In genomic region chr16:68355447-68356248, GRCh38 we compare ENCODE assay signal across 10 cellular contexts. TPM values are rescaled to one million over a fixed set of nuclear protein-coding genes. Genes with fewer than 3 reads are reported as not detected.
DNase-seq lines count a peak whose midpoint lies in the region; ATAC-seq and TF ChIP-seq lines count a peak whose summit lies in the region.
"Had no signal": no experiment of that assay in that cellular context is flagged by ENCODE, and none has a peak within 500 bp of the region (broad histone marks: within the 10 kb centered on the region; RNA-seq: fewer than 3 reads in every experiment).

No MANE protein-coding gene starts in this region.

- no peak overlapping the region for H3K27ac Mint-ChIP-seq in T-helper 1 cell treated with Interleukin-12 subunit alpha and Interleukin-12 subunit beta and Interleukin-4 antibody, amounts not matched to agents 30 μg/mL and 1 μg/mL, for 36 hours
- peak overlapping the region in 1 of 2 donors; percentile 61 for H3K27ac Mint-ChIP-seq in natural killer cell
- H3K27ac Mint-ChIP-seq: memory B cell had no signal

- peaks cover 31% of the 10 kb centered on the region for H3K4me1 Mint-ChIP-seq in T-helper 1 cell treated with Interleukin-12 subunit alpha and Interleukin-12 subunit beta and Interleukin-4 antibody, amounts not matched to agents 30 μg/mL and 1 μg/mL, for 36 hours (ENCODE audit: low read depth)
- H3K4me1 Mint-ChIP-seq in natural killer cell, result peaks cover 30 to 43% of the 10 kb centered on the region in 2 donors

- no peak for DNase-seq in T-helper 1 cell
- DNase-seq in natural killer cell, result no peak
- no peak for DNase-seq in OCI-M1 (lab: John Stamatoyannopoulos, UW)
- DNase-seq: NCI-H1694 had no signal

- H3K36me3 Mint-ChIP-seq in T-helper 1 cell treated with Interleukin-12 subunit alpha and Interleukin-12 subunit beta and Interleukin-4 antibody, amounts not matched to agents 30 μg/mL and 1 μg/mL, for 36 hours (ENCODE audit: low read depth), result peaks cover 49% of the 10 kb centered on the region
- no peaks in the 10 kb centered on the region for H3K36me3 Mint-ChIP-seq in natural killer cell

- ATAC-seq in HG02610 (IDR thresholded peaks at IDR 0.05; ENCODE audit: unreplicated experiment) (peak; percentile 15), natural killer cell (no peak), HG03432 (IDR thresholded peaks at IDR 0.05; ENCODE audit: unreplicated experiment) (no peak), GM19324 (IDR thresholded peaks at IDR 0.05; ENCODE audit: low FRiP score, unreplicated experiment) (no peak)

- no peak overlapping the region for H3K27ac ChIP-seq in VCaP

- intact Hi-C loops in natural killer cell (cut with micrococcal nuclease), result no loop called here

- no peaks in the 10 kb centered on the region for H3K27me3 Mint-ChIP-seq in T-helper 1 cell treated with Interleukin-12 subunit alpha and Interleukin-12 subunit beta and Interleukin-4 antibody, amounts not matched to agents 30 μg/mL and 1 μg/mL, for 36 hours (ENCODE audit: low read depth)
- H3K27me3 Mint-ChIP-seq in natural killer cell (ENCODE audit: low read depth in 2 of 2), result no peaks in the 10 kb centered on the region
- H3K27me3 Mint-ChIP-seq: memory B cell had no signal

- peak overlapping the region; percentile 65 for H3K4me3 Mint-ChIP-seq in T-helper 1 cell treated with Interleukin-12 subunit alpha and Interleukin-12 subunit beta and Interleukin-4 antibody, amounts not matched to agents 30 μg/mL and 1 μg/mL, for 36 hours
- H3K4me3 Mint-ChIP-seq in natural killer cell, result peak overlapping the region; percentile 21

- no peaks in the 10 kb centered on the region for H3K9me3 Mint-ChIP-seq in T-helper 1 cell treated with Interleukin-12 subunit alpha and Interleukin-12 subunit beta and Interleukin-4 antibody, amounts not matched to agents 30 μg/mL and 1 μg/mL, for 36 hours
- no peaks in the 10 kb centered on the region for H3K9me3 Mint-ChIP-seq in natural killer cell
- H3K9me3 Mint-ChIP-seq: memory B cell had no signal

- TF ChIP-seq CTCF in VCaP (conservative IDR thresholded peaks at IDR 0.05) (0 out of 2 replicates have a peak, but pooled peaks have one; percentile 13), natural killer cell (IDR thresholded peaks at IDR 0.05) (no peak)

RNA-seq across cellular contexts. Expression of gene PRMT7, which starts 44.8 kb away (rescaled TPM):
- total RNA-seq in natural killer cell, result 10 to 100 TPM; 60.7 to 84.7 (median 68.2) TPM

RNA-seq across cellular contexts. Expression of gene SLC7A6OS, which starts 44.9 kb away (rescaled TPM):
- total RNA-seq in natural killer cell, result 10 to 100 TPM; 46.3 to 57.3 (median 56.1) TPM
